30 cellular contexts compared by ENCODE assay signal in the genomic region with DNA sequence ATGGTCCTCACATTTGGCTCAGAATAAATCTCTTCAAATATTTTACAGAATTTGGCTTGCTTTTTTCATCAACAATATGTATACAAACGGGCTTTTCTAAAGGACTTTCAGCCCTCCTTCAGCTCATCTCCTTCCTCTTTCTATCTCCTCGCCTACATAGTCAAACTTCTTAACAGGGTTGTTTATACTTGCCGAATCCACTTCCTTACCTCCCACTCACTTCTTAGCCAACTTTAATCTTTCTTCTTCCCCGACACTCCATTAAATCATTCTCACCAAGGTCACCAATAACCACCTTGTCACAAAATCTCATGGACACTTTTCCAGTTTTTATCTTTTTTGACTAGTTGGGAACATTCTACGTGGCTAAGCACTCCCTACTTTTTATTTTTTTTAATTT.
"Had no signal": no experiment of that assay in that cellular context is flagged by ENCODE, and none has a peak within 500 bp of the region (broad histone marks: within the 10 kb centered on the region; RNA-seq: fewer than 3 reads in every experiment).

No MANE protein-coding gene starts in this region.

- DNase-seq: activated B cell treated with CpG ODN at 0.5 μM for 24 hours; activated CD8-positive, alpha-beta memory T cell treated with anti-CD3 and anti-CD28 coated beads, Interleukin-2, amount 10 ng/mL, durations not matched to agents 7 days and 5 days; activated CD8-positive, alpha-beta T cell treated with anti-CD3 and anti-CD28 coated beads, Interleukin-2, amount 10 ng/mL, durations not matched to agents 7 days and 5 days; activated effector memory CD4-positive, alpha-beta T cell treated with Interleukin-2 at 50 U/mL for 16 hours; activated naive CD4-positive, alpha-beta T cell treated with Interleukin-2 at 50 U/mL for 16 hours; activated naive CD8-positive, alpha-beta T cell treated with anti-CD3 and anti-CD28 coated beads, Interleukin-2, amount 10 ng/mL, durations not matched to agents 7 days and 5 days; cerebellar nuclear complex; colonic mucosa; dorsolateral prefrontal cortex; effector memory CD4-positive, alpha-beta T cell; erythroblast; gastrocnemius medialis; glutamatergic neuron; islet precursor cell; left ventricle myocardium inferior; posterior cingulate gyrus; right cardiac atrium; stimulated activated CD4-positive, alpha-beta T cell treated with anti-CD3 and anti-CD28 coated beads, Interleukin-15, amount 100 ng/mL, for 24 hours; stimulated activated CD4-positive, alpha-beta T cell treated with anti-CD3 and anti-CD28 coated beads, Interleukin-2, amount 100 ng/mL, for 24 hours; stimulated activated naive B cell treated with anti-CD40 and anti-IgM and Interleukin-4, amounts not matched to agents 10 μg/mL and 1 μg/mL and 100 μg/mL, for 72 hours; stomach; T-helper 9 cell; thyroid gland; upper lobe of left lung had no signal

- H3K4me3 Mint-ChIP-seq: activated B cell treated with CpG ODN at 0.5 μM for 24 hours; activated CD8-positive, alpha-beta memory T cell treated with anti-CD3 and anti-CD28 coated beads, Interleukin-2, amount 10 ng/mL, durations not matched to agents 7 days and 5 days; activated CD8-positive, alpha-beta T cell treated with anti-CD3 and anti-CD28 coated beads, Interleukin-2, amount 10 ng/mL, durations not matched to agents 7 days and 5 days; activated naive CD8-positive, alpha-beta T cell treated with anti-CD3 and anti-CD28 coated beads, Interleukin-2, amount 10 ng/mL, durations not matched to agents 7 days and 5 days; brain; nephron; stimulated activated naive B cell treated with anti-CD40 and anti-IgM and Interleukin-4, amounts not matched to agents 10 μg/mL and 1 μg/mL and 100 μg/mL, for 72 hours; T-helper 1 cell treated with Interleukin-12 subunit alpha and Interleukin-12 subunit beta and Interleukin-4 antibody, amounts not matched to agents 30 μg/mL and 1 μg/mL, for 36 hours had no signal

- H3K4me1 Mint-ChIP-seq: activated B cell treated with CpG ODN at 0.5 μM for 24 hours; activated CD8-positive, alpha-beta memory T cell treated with anti-CD3 and anti-CD28 coated beads, Interleukin-2, amount 10 ng/mL, durations not matched to agents 7 days and 5 days; activated naive CD8-positive, alpha-beta T cell treated with anti-CD3 and anti-CD28 coated beads, Interleukin-2, amount 10 ng/mL, durations not matched to agents 7 days and 5 days; brain; stimulated activated naive B cell treated with anti-CD40 and anti-IgM and Interleukin-4, amounts not matched to agents 10 μg/mL and 1 μg/mL and 100 μg/mL, for 72 hours had no signal

- H3K9me3 Mint-ChIP-seq: activated B cell treated with CpG ODN at 0.5 μM for 24 hours; activated naive CD8-positive, alpha-beta T cell treated with anti-CD3 and anti-CD28 coated beads, Interleukin-2, amount 10 ng/mL, durations not matched to agents 7 days and 5 days; nephron; stimulated activated naive B cell treated with anti-CD40 and anti-IgM and Interleukin-4, amounts not matched to agents 10 μg/mL and 1 μg/mL and 100 μg/mL, for 72 hours; T-helper 1 cell treated with Interleukin-12 subunit alpha and Interleukin-12 subunit beta and Interleukin-4 antibody, amounts not matched to agents 30 μg/mL and 1 μg/mL, for 36 hours had no signal

- H3K4me1 ChIP-seq: colonic mucosa, thyroid gland, upper lobe of left lung had no signal

- H3K9me3 ChIP-seq: ascending aorta, colonic mucosa, gastrocnemius medialis, left ventricle myocardium inferior, stomach, thyroid gland, upper lobe of left lung had no signal

- H3K36me3 Mint-ChIP-seq: activated CD8-positive, alpha-beta memory T cell treated with anti-CD3 and anti-CD28 coated beads, Interleukin-2, amount 10 ng/mL, durations not matched to agents 7 days and 5 days; activated naive CD8-positive, alpha-beta T cell treated with anti-CD3 and anti-CD28 coated beads, Interleukin-2, amount 10 ng/mL, durations not matched to agents 7 days and 5 days; brain; stimulated activated naive B cell treated with anti-CD40 and anti-IgM and Interleukin-4, amounts not matched to agents 10 μg/mL and 1 μg/mL and 100 μg/mL, for 72 hours had no signal

- H3K4me3 ChIP-seq: ascending aorta, cardiac muscle cell, colonic mucosa, dorsolateral prefrontal cortex, gastrocnemius medialis, left ventricle myocardium inferior, lung, stomach, thyroid gland, upper lobe of left lung had no signal

- H3K27me3 Mint-ChIP-seq: activated B cell treated with CpG ODN at 0.5 μM for 24 hours; activated CD8-positive, alpha-beta memory T cell treated with anti-CD3 and anti-CD28 coated beads, Interleukin-2, amount 10 ng/mL, durations not matched to agents 7 days and 5 days; activated naive CD8-positive, alpha-beta T cell treated with anti-CD3 and anti-CD28 coated beads, Interleukin-2, amount 10 ng/mL, durations not matched to agents 7 days and 5 days had no signal

- ATAC-seq: activated CD8-positive, alpha-beta memory T cell treated with anti-CD3 and anti-CD28 coated beads, Interleukin-2, amount 10 ng/mL, durations not matched to agents 7 days and 5 days; activated CD8-positive, alpha-beta T cell treated with anti-CD3 and anti-CD28 coated beads, Interleukin-2, amount 10 ng/mL, durations not matched to agents 7 days and 5 days; gastrocnemius medialis; right cardiac atrium; stimulated activated naive B cell treated with anti-CD40 and anti-IgM and Interleukin-4, amounts not matched to agents 10 μg/mL and 1 μg/mL and 100 μg/mL, for 72 hours had no signal

- H3K36me3 ChIP-seq: ascending aorta, cardiac muscle cell, colonic mucosa, gastrocnemius medialis, left ventricle myocardium inferior, stomach, thyroid gland, upper lobe of left lung had no signal

- H3K27ac ChIP-seq: ascending aorta, cardiac muscle cell, colonic mucosa, gastrocnemius medialis, left ventricle myocardium inferior, stomach, thyroid gland, upper lobe of left lung had no signal

- H3K27ac Mint-ChIP-seq: activated B cell treated with CpG ODN at 0.5 μM for 24 hours; activated CD8-positive, alpha-beta memory T cell treated with anti-CD3 and anti-CD28 coated beads, Interleukin-2, amount 10 ng/mL, durations not matched to agents 7 days and 5 days; activated CD8-positive, alpha-beta T cell treated with anti-CD3 and anti-CD28 coated beads, Interleukin-2, amount 10 ng/mL, durations not matched to agents 7 days and 5 days; activated naive CD8-positive, alpha-beta T cell treated with anti-CD3 and anti-CD28 coated beads, Interleukin-2, amount 10 ng/mL, durations not matched to agents 7 days and 5 days; brain; stimulated activated naive B cell treated with anti-CD40 and anti-IgM and Interleukin-4, amounts not matched to agents 10 μg/mL and 1 μg/mL and 100 μg/mL, for 72 hours; T-helper 1 cell treated with Interleukin-12 subunit alpha and Interleukin-12 subunit beta and Interleukin-4 antibody, amounts not matched to agents 30 μg/mL and 1 μg/mL, for 36 hours had no signal

- H3K27me3 ChIP-seq: ascending aorta, cardiac muscle cell, colonic mucosa, dorsolateral prefrontal cortex, gastrocnemius medialis, stomach, thyroid gland, upper lobe of left lung had no signal
